Comparison of ENCODE assay signal across 8 cellular contexts in genomic region chr11:9461760-9462134, GRCh38. TPM values are rescaled to one million over a fixed set of nuclear protein-coding genes. Genes with fewer than 3 reads are reported as not detected.
DNase-seq lines count a peak whose midpoint lies in the region; ATAC-seq, FAIRE-seq and TF ChIP-seq lines count a peak whose summit lies in the region.

No MANE protein-coding gene starts in this region.

- dilution Hi-C loops in keratinocyte (cut with MboI; ENCODE audit: extremely low pct_ligation_motif_present, low sequenced_read_pairs) = no loop called here

- H4K20me1 ChIP-seq in keratinocyte (ENCODE audit: control insufficient read depth, extremely low read depth, insufficient read depth, low read length) = no peaks in the 10 kb centered on the region

- H3K27ac ChIP-seq in keratinocyte (ENCODE audit: control insufficient read depth, insufficient read depth, low read length) = peak overlapping the region; percentile 91

- peak; percentile 30 for DNase-seq in EL
- DNase-seq in LNCaP clone FGC (ENCODE audit: low read depth) = no peak
- DNase-seq in astrocyte of the cerebellum (ENCODE audit: low read depth) = no peak
- no peak for DNase-seq in keratinocyte (ENCODE audit: low read depth, low spot score)
- peak; percentile 3 for DNase-seq in stromal cell of bone marrow (ENCODE audit: low read depth)
- no peak for DNase-seq in NCI-H1436 (lab: John Stamatoyannopoulos, UW)
- DNase-seq in iPS-NIHi7 (ENCODE audit: extremely low spot score) = no peak

- peak overlapping the region; percentile 99 for H3K4me2 ChIP-seq in keratinocyte (ENCODE audit: control insufficient read depth, extremely low read depth, insufficient read depth, low read depth, low read length)

- H3K9me1 ChIP-seq in keratinocyte (ENCODE audit: control insufficient read depth, extremely low read depth, insufficient read depth, low read length) = no peaks in the 10 kb centered on the region

- H3K4me3 ChIP-seq in LNCaP clone FGC (ENCODE audit: low read depth, low read length) (peak overlapping the region; percentile 65), astrocyte of the cerebellum (ENCODE audit: low read depth, low read length) (peak overlapping the region; percentile 99), keratinocyte (ENCODE audit: control insufficient read depth in 2 of 3, extremely low read depth in 1 of 3, insufficient read depth in 2 of 3, low read depth in 1 of 3, low read length in 3 of 3) (peak overlapping the region; percentile 75 to 93 (median 87))

- H3K36me3 ChIP-seq in keratinocyte (ENCODE audit: control insufficient read depth in 2 of 2, extremely low read depth in 1 of 2, insufficient read depth in 2 of 2, low read length in 2 of 2) = peaks cover 0 to 5% of the 10 kb centered on the region in 2 experiments

- H3K4me1 ChIP-seq in keratinocyte (ENCODE audit: control insufficient read depth, extremely low read depth, insufficient read depth, low read length) = peaks cover 18% of the 10 kb centered on the region

- H3K79me2 ChIP-seq in keratinocyte (ENCODE audit: control insufficient read depth, insufficient read depth, low read length) = peaks cover 50% of the 10 kb centered on the region

- FAIRE-seq in keratinocyte (lab: Jason Lieb, UNC) = no peak

- ATAC-seq in GM18502 (IDR thresholded peaks at IDR 0.05; ENCODE audit: poor library complexity, unreplicated experiment) = no peak

- in situ Hi-C loops in astrocyte of the cerebellum (cut with HindIII; ENCODE audit: low sequenced_read_pairs) = no loop called here

- H3K9me3 ChIP-seq in keratinocyte (ENCODE audit: control insufficient read depth, low read depth, low read length) = no peaks in the 10 kb centered on the region

- no peaks in the 10 kb centered on the region for H3K27me3 ChIP-seq in keratinocyte (ENCODE audit: control insufficient read depth, extremely low read depth, insufficient read depth, low read length)

- H2AFZ ChIP-seq in keratinocyte (ENCODE audit: control insufficient read depth, low read length) = peak overlapping the region; percentile 30

- TF ChIP-seq CTCF in LNCaP clone FGC (IDR thresholded peaks at IDR 0.05; ENCODE audit: control insufficient read depth, extremely low read depth, insufficient read depth) = no peak
- TF ChIP-seq CTCF in astrocyte of the cerebellum (IDR thresholded peaks at IDR 0.05; ENCODE audit: low read depth, low read length, missing control alignments) = no peak
- TF ChIP-seq CTCF in keratinocyte (optimal IDR thresholded peaks at IDR 0.05 in 1 of 3, IDR thresholded peaks at IDR 0.05 in 1 of 3, conservative IDR thresholded peaks at IDR 0.05 in 1 of 3; ENCODE audit: extremely low read depth in 1 of 3, insufficient read depth in 2 of 3, low read length in 3 of 3) = no peak

- H3K9ac ChIP-seq in keratinocyte (ENCODE audit: control insufficient read depth, extremely low read depth, insufficient read depth, low read length) = peak overlapping the region; percentile 92

RNA-seq across cellular contexts. Expression of gene ZNF143, which starts 0.9 kb away (rescaled TPM):
- polyA plus RNA-seq in keratinocyte = 22.4 to 38.6 TPM (median 32.0 TPM) in 3 replicates
- 34.1 TPM for polyA plus RNA-seq in keratinocyte (2011; ENCODE audit: low read depth)
- 14.2 and 24.6 TPM in 2 replicates for polyA plus RNA-seq in keratinocyte (2011; cell fraction: cytosol; rRNA removed)
- 26.2 and 29.1 TPM in 2 replicates for polyA plus RNA-seq in keratinocyte (2011; cell fraction: nucleus; rRNA removed)
- 16.5 and 21.3 TPM in 2 replicates for polyA plus RNA-seq in keratinocyte (2012; ENCODE audit: low replicate concordance)
- 73.6 to 129 TPM (median 89.4 TPM) in 3 replicates for polyA minus RNA-seq in keratinocyte
- 11.7 TPM for polyA minus RNA-seq in keratinocyte (2011; cell fraction: cytosol; rRNA and poly(A)+ RNA removed)
- 20.4 and 34.3 TPM in 2 replicates for polyA minus RNA-seq in keratinocyte (2011; cell fraction: nucleus; rRNA and poly(A)+ RNA removed)

Comparison
In these comparisons a context has a peak if more than half of its experiments do, and no peak if none do; other contexts are left out.
1. DNase-seq: peak in EL (single experiment) and stromal cell of bone marrow (single experiment); none in LNCaP clone FGC (single experiment), astrocyte of the cerebellum (single experiment), keratinocyte (single experiment), NCI-H1436 (single experiment) and iPS-NIHi7 (single experiment).
2. Peak in every context shown above with its lines, with median percentiles within 50 percentile points of each other: H3K4me3 ChIP-seq.